In genomic region chr1:46333300-46334029, GRCh38 we compare ENCODE assay signal across 8 cellular contexts. TPM values are rescaled to one million over a fixed set of nuclear protein-coding genes. Genes with fewer than 3 reads are reported as not detected.
DNase-seq lines count a peak whose midpoint lies in the region; ATAC-seq lines count a peak whose summit lies in the region.

No MANE protein-coding gene starts in this region.

- H3K36me3 Mint-ChIP-seq in activated T-helper 1 cell treated with anti-CD3 and anti-CD28 coated beads, Interleukin-12 subunit alpha, Interleukin-12 subunit beta, Interleukin-2, Interleukin-4 antibody, amounts not matched to agents 30 ng/mL and 10 ng/mL and 1 ng/mL, durations not matched to agents 14 hours and 24 hours and 36 hours (ENCODE audit: low read depth) = no peaks in the 10 kb centered on the region

- intact Hi-C loops in activated T-helper 1 cell treated with anti-CD3 and anti-CD28 coated beads, Interleukin-12 subunit alpha, Interleukin-12 subunit beta, Interleukin-2, Interleukin-4 antibody, amounts not matched to agents 30 ng/mL and 10 ng/mL and 1 ng/mL, durations not matched to agents 14 hours and 24 hours and 36 hours (cut with micrococcal nuclease) = loop anchor here (2.0 kb wide), 1 partner anchor 15 kb away; no protein-coding TSS in a partner anchor

- DNase-seq in D341Med (ENCODE audit: low spot score) = peak; percentile 65
- DNase-seq in RKO (ENCODE audit: low spot score) = peak; percentile 73
- DNase-seq in globus pallidus (ENCODE audit: low spot score) = peak; percentile 20
- no peak for DNase-seq in DMS79 treated with DMSO at 0.1 percent for 48 hours (lab: John Stamatoyannopoulos, UW)
- DNase-seq in activated T-helper 1 cell treated with anti-CD3 and anti-CD28 coated beads, Interleukin-12 subunit alpha, Interleukin-12 subunit beta, Interleukin-2, Interleukin-4 antibody, amounts not matched to agents 30 ng/mL and 10 ng/mL and 1 ng/mL, durations not matched to agents 14 hours and 24 hours and 36 hours (ENCODE audit: low spot score) = no peak
- DNase-seq in activated CD4-positive, CD25-positive, alpha-beta regulatory T cell (lab: John Stamatoyannopoulos, UW) = no peak

- no peaks in the 10 kb centered on the region for H3K27me3 Mint-ChIP-seq in activated T-helper 1 cell treated with anti-CD3 and anti-CD28 coated beads, Interleukin-12 subunit alpha, Interleukin-12 subunit beta, Interleukin-2, Interleukin-4 antibody, amounts not matched to agents 30 ng/mL and 10 ng/mL and 1 ng/mL, durations not matched to agents 14 hours and 24 hours and 36 hours (ENCODE audit: insufficient read depth)

- no peak overlapping the region for H3K27ac Mint-ChIP-seq in activated T-helper 1 cell treated with anti-CD3 and anti-CD28 coated beads, Interleukin-12 subunit alpha, Interleukin-12 subunit beta, Interleukin-2, Interleukin-4 antibody, amounts not matched to agents 30 ng/mL and 10 ng/mL and 1 ng/mL, durations not matched to agents 14 hours and 24 hours and 36 hours

- ATAC-seq in GM19035 (IDR thresholded peaks at IDR 0.05; ENCODE audit: unreplicated experiment) (peak; percentile 54), HG03439 (IDR thresholded peaks at IDR 0.05; ENCODE audit: unreplicated experiment) (peak; percentile 56)

- H3K4me3 Mint-ChIP-seq in activated T-helper 1 cell treated with anti-CD3 and anti-CD28 coated beads, Interleukin-12 subunit alpha, Interleukin-12 subunit beta, Interleukin-2, Interleukin-4 antibody, amounts not matched to agents 30 ng/mL and 10 ng/mL and 1 ng/mL, durations not matched to agents 14 hours and 24 hours and 36 hours = no peak overlapping the region

- H3K4me1 Mint-ChIP-seq in activated T-helper 1 cell treated with anti-CD3 and anti-CD28 coated beads, Interleukin-12 subunit alpha, Interleukin-12 subunit beta, Interleukin-2, Interleukin-4 antibody, amounts not matched to agents 30 ng/mL and 10 ng/mL and 1 ng/mL, durations not matched to agents 14 hours and 24 hours and 36 hours (ENCODE audit: low read depth) = no peaks in the 10 kb centered on the region

- no peaks in the 10 kb centered on the region for H3K9me3 Mint-ChIP-seq in activated T-helper 1 cell treated with anti-CD3 and anti-CD28 coated beads, Interleukin-12 subunit alpha, Interleukin-12 subunit beta, Interleukin-2, Interleukin-4 antibody, amounts not matched to agents 30 ng/mL and 10 ng/mL and 1 ng/mL, durations not matched to agents 14 hours and 24 hours and 36 hours

RNA-seq across cellular contexts. Expression of gene NSUN4, which starts 7.1 kb away (rescaled TPM):
- total RNA-seq in activated T-helper 1 cell treated with anti-CD3 and anti-CD28 coated beads, Interleukin-12 subunit alpha, Interleukin-12 subunit beta, Interleukin-2, Interleukin-4 antibody, amounts not matched to agents 30 ng/mL and 10 ng/mL and 1 ng/mL, durations not matched to agents 14 hours and 24 hours and 36 hours = 37.6 and 39.6 TPM in 2 replicates

RNA-seq across cellular contexts. Expression of gene UQCRH, which starts 30.0 kb away (rescaled TPM):
- 258 and 268 TPM in 2 replicates for total RNA-seq in activated T-helper 1 cell treated with anti-CD3 and anti-CD28 coated beads, Interleukin-12 subunit alpha, Interleukin-12 subunit beta, Interleukin-2, Interleukin-4 antibody, amounts not matched to agents 30 ng/mL and 10 ng/mL and 1 ng/mL, durations not matched to agents 14 hours and 24 hours and 36 hours

RNA-seq across cellular contexts. Expression of gene LRRC41, which starts 30.0 kb away (rescaled TPM):
- total RNA-seq in activated T-helper 1 cell treated with anti-CD3 and anti-CD28 coated beads, Interleukin-12 subunit alpha, Interleukin-12 subunit beta, Interleukin-2, Interleukin-4 antibody, amounts not matched to agents 30 ng/mL and 10 ng/mL and 1 ng/mL, durations not matched to agents 14 hours and 24 hours and 36 hours = 62.1 and 62.6 TPM in 2 replicates

Comparison
In these comparisons a context has a peak if more than half of its experiments do, and no peak if none do; other contexts are left out.
1. DNase-seq: peak in D341Med (single experiment), RKO (single experiment) and globus pallidus (single experiment); none in DMS79 treated with DMSO at 0.1 percent for 48 hours (single experiment), activated T-helper 1 cell treated with anti-CD3 and anti-CD28 coated beads, Interleukin-12 subunit alpha, Interleukin-12 subunit beta, Interleukin-2, Interleukin-4 antibody, amounts not matched to agents 30 ng/mL and 10 ng/mL and 1 ng/mL, durations not matched to agents 14 hours and 24 hours and 36 hours (single experiment) and activated CD4-positive, CD25-positive, alpha-beta regulatory T cell (0 of 4).